Comparison of ENCODE assay signal across 8 cellular contexts in genomic region chr22:38262051-38262795, GRCh38. TPM values are rescaled to one million over a fixed set of nuclear protein-coding genes. Genes with fewer than 3 reads are reported as not detected.
DNase-seq lines count a peak whose midpoint lies in the region; ATAC-seq and TF ChIP-seq lines count a peak whose summit lies in the region.

No MANE protein-coding gene starts in this region.

- peaks cover 30% of the 10 kb centered on the region for H3K4me1 Mint-ChIP-seq in mesothelial cell of epicardium

- no peaks in the 10 kb centered on the region for H3K9me3 Mint-ChIP-seq in mesothelial cell of epicardium

- ATAC-seq in GM19328 (IDR thresholded peaks at IDR 0.05; ENCODE audit: unreplicated experiment) = no peak

- H3K27ac Mint-ChIP-seq in mesothelial cell of epicardium = no peak overlapping the region

- peaks cover 8% of the 10 kb centered on the region for H3K36me3 Mint-ChIP-seq in mesothelial cell of epicardium

- in situ Hi-C loops in GM13977 (cut with MboI; ENCODE audit: low pct_unique_long_range_greater_than_20kb, low sequenced_read_pairs, unreplicated experiment) (no loop called here), SK-MEL-5 (cut with HindIII; ENCODE audit: low pct_unique_long_range_greater_than_20kb, low sequenced_read_pairs) (no loop called here), astrocyte of the cerebellum (cut with HindIII; ENCODE audit: low sequenced_read_pairs) (no loop called here)

- DNase-seq in GM13977 (ENCODE audit: low spot score) = peak; percentile 69
- peak; percentile 64 for DNase-seq in SK-MEL-5 (ENCODE audit: low read depth, low spot score)
- no peak for DNase-seq in astrocyte of the cerebellum (ENCODE audit: low read depth)
- peak; percentile 80 for DNase-seq in islet precursor cell
- DNase-seq in stimulated activated CD4-positive, alpha-beta T cell treated with anti-CD3 and anti-CD28 coated beads, Interleukin-4, amount 100 ng/mL, for 4 hours = peak; percentile 16 to 31
- no peak for DNase-seq in inferior parietal cortex (ENCODE audit: extremely low spot score)
- no peak for DNase-seq in mesothelial cell of epicardium (ENCODE audit: low spot score in 2 of 2, unreplicated experiment in 2 of 2)

- no peaks in the 10 kb centered on the region for H3K27me3 Mint-ChIP-seq in mesothelial cell of epicardium (ENCODE audit: low read depth)

- no peak overlapping the region for H3K4me3 Mint-ChIP-seq in mesothelial cell of epicardium

- H3K4me3 ChIP-seq in astrocyte of the cerebellum (ENCODE audit: low read depth, low read length) = no peak overlapping the region

- TF ChIP-seq CTCF in GM13977 (IDR thresholded peaks at IDR 0.05; ENCODE audit: extremely low read depth, insufficient read depth, missing control alignments) (peak; percentile 67), astrocyte of the cerebellum (IDR thresholded peaks at IDR 0.05; ENCODE audit: low read depth, low read length, missing control alignments) (peak; percentile 47), mesothelial cell of epicardium (IDR thresholded peaks at IDR 0.05; ENCODE audit: unreplicated experiment) (no peak)

RNA-seq across cellular contexts. Expression of gene TMEM184B, which starts 10.6 kb away (rescaled TPM):
- 12.7 and 14.7 TPM in 2 replicates for total RNA-seq in SK-MEL-5 (2014; rRNA removed; shearing (Covaris generic))
- polyA plus RNA-seq in SK-MEL-5 (2015; cell fraction: cytosol; rRNA removed) = 109 and 114 TPM in 2 replicates
- 39.1 and 65.5 TPM in 2 replicates for polyA plus RNA-seq in SK-MEL-5 (2015; cell fraction: nucleus; rRNA removed)
- 61.4 to 64.0 TPM (median 62.8 TPM) in 3 replicates for total RNA-seq in mesothelial cell of epicardium

RNA-seq across cellular contexts. Expression of gene CSNK1E, which starts 55.0 kb away (rescaled TPM):
- total RNA-seq in SK-MEL-5 (2014; rRNA removed; shearing (Covaris generic)) = 117 and 120 TPM in 2 replicates
- 190 and 219 TPM in 2 replicates for polyA plus RNA-seq in SK-MEL-5 (2015; cell fraction: cytosol; rRNA removed)
- polyA plus RNA-seq in SK-MEL-5 (2015; cell fraction: nucleus; rRNA removed) = 426 and 488 TPM in 2 replicates
- 261 to 264 TPM (median 261 TPM) in 3 replicates for total RNA-seq in mesothelial cell of epicardium

Comparison
In these comparisons a context has a peak if more than half of its experiments do, and no peak if none do; other contexts are left out.
1. DNase-seq: peak in GM13977 (single experiment), SK-MEL-5 (single experiment), islet precursor cell (single experiment) and stimulated activated CD4-positive, alpha-beta T cell treated with anti-CD3 and anti-CD28 coated beads, Interleukin-4, amount 100 ng/mL, for 4 hours (2 of 2); none in astrocyte of the cerebellum (single experiment), inferior parietal cortex (single experiment) and mesothelial cell of epicardium (0 of 2).